Comparison of ENCODE assay signal across 20 cellular contexts in the genomic region with DNA sequence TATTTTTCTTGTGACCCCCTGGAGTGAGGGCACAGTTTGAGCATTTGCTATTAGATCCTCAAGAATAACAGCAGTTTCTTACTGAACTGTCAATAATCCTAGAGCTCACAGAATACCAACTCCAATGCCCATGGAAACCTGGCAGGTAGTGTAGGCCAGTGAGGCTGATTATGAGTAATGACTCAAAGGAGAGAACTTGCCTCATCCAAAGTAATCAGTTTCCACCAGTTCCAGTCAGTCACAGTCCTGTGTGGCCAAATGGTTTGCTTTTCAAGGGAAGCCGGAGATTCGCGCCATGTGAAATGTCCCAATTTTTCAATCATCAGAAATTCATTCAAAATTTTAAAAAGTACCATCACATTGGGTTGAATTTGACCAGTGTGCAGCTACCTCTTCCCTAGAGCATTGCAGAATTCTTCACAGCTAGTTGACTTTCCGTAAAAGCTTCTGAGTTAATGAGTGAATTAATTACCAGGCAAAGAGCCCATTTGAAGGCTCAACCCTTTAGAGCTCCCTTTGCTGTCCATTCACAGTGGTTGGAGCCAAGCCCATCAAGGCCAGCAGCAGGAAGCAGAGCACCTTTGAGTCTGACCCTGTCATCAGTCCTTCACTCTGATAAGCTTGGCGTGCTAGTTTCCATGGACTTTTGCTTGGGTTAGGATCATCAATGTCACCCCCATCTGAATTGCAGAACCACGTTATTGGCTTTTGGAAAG.
DNase-seq lines count a peak whose midpoint lies in the region; FAIRE-seq and TF ChIP-seq lines count a peak whose summit lies in the region.
"Had no signal": no experiment of that assay in that cellular context is flagged by ENCODE, and none has a peak within 500 bp of the region (broad histone marks: within the 10 kb centered on the region; RNA-seq: fewer than 3 reads in every experiment).

No MANE protein-coding gene starts in this region.

- no peak overlapping the region for H3K4me3 Mint-ChIP-seq in neural progenitor cell
- H3K4me3 Mint-ChIP-seq: CD4-positive, CD25-positive, alpha-beta regulatory T cell; CD8-positive, alpha-beta memory T cell had no signal

- no peak overlapping the region for H2AFZ ChIP-seq in neural progenitor cell (replicated peaks)
- H2AFZ ChIP-seq: GM23248 had no signal

- H3K4me1 Mint-ChIP-seq in neural progenitor cell: peaks cover 19% of the 10 kb centered on the region
- H3K4me1 Mint-ChIP-seq: CD4-positive, CD25-positive, alpha-beta regulatory T cell; CD8-positive, alpha-beta memory T cell had no signal

- no peak overlapping the region for H3K9ac ChIP-seq in neural progenitor cell
- H3K9ac ChIP-seq: GM23248 had no signal

- DNase-seq in epithelial cell of esophagus (ENCODE audit: low read depth): peak; percentile 22
- DNase-seq in kidney tubule cell (ENCODE audit: low spot score): peak; percentile 35
- DNase-seq in neural progenitor cell (ENCODE audit: low spot score): no peak
- no peak for DNase-seq in DMS114 treated with DMSO at 0.1 percent for 48 hours (lab: John Stamatoyannopoulos, UW; ENCODE audit: unreplicated experiment)
- DNase-seq in superior temporal gyrus (ENCODE audit: extremely low spot score): no peak
- DNase-seq in small intestine: no peak
- no peak for DNase-seq in stimulated activated CD4-positive, alpha-beta T cell treated with anti-CD3 and anti-CD28 coated beads, Interleukin-1b, Interleukin-23, amount 100 ng/mL, for 48 hours
- DNase-seq: ACHN; BE2C; C1 segment of cervical spinal cord; CD4-positive, CD25-positive, alpha-beta regulatory T cell; CD8-positive, alpha-beta memory T cell; COR-L47; DMS 273 treated with DMSO at 0.1 percent for 48 hours; GM23248 had no signal

- H3K36me3 ChIP-seq in neural progenitor cell (no peaks in the 10 kb centered on the region), small intestine (ENCODE audit: control insufficient read depth in 2 of 2, insufficient read depth in 2 of 2, low read length in 2 of 2) (no peaks in the 10 kb centered on the region)
- H3K36me3 ChIP-seq: BE2C, HAP-1 had no signal

- no peak for TF ChIP-seq CTCF in epithelial cell of esophagus (IDR thresholded peaks at IDR 0.05; ENCODE audit: insufficient read depth, low read depth, low read length, missing control alignments)
- TF ChIP-seq CTCF in neural progenitor cell (IDR thresholded peaks at IDR 0.05): no peak

- H3K9me3 ChIP-seq in neural progenitor cell (ENCODE audit: low read depth) (no peaks in the 10 kb centered on the region), small intestine (ENCODE audit: control insufficient read depth, low read depth) (no peaks in the 10 kb centered on the region)
- H3K9me3 ChIP-seq: BE2C, HAP-1 had no signal

- no peaks in the 10 kb centered on the region for H3K27me3 Mint-ChIP-seq in neural progenitor cell (ENCODE audit: insufficient read depth, low read depth)
- H3K27me3 Mint-ChIP-seq: CD4-positive, CD25-positive, alpha-beta regulatory T cell had no signal

- H3K79me2 ChIP-seq in neural progenitor cell (ENCODE audit: low read depth): peaks cover 10% of the 10 kb centered on the region

- H3K27ac Mint-ChIP-seq in neural progenitor cell: no peak overlapping the region
- H3K27ac Mint-ChIP-seq: CD4-positive, CD25-positive, alpha-beta regulatory T cell; CD8-positive, alpha-beta memory T cell had no signal

- peak overlapping the region; percentile 12 for H3K4me2 ChIP-seq in neural progenitor cell

- peaks cover 4% of the 10 kb centered on the region for H3K9me3 Mint-ChIP-seq in neural progenitor cell
- H3K9me3 Mint-ChIP-seq: CD4-positive, CD25-positive, alpha-beta regulatory T cell had no signal

- 90 to 92% (median 91%) methylated on average over 6 of the region's 6 CpGs for WGBS in small intestine, 3 donors

- peaks cover 7% of the 10 kb centered on the region for H3K36me3 Mint-ChIP-seq in neural progenitor cell
- H3K36me3 Mint-ChIP-seq: CD4-positive, CD25-positive, alpha-beta regulatory T cell; CD8-positive, alpha-beta memory T cell had no signal

- peaks cover 18% of the 10 kb centered on the region for H3F3A ChIP-seq in neural progenitor cell (ENCODE audit: low read depth)

- no peaks in the 10 kb centered on the region for H3K27me3 ChIP-seq in neural progenitor cell
- no peaks in the 10 kb centered on the region for H3K27me3 ChIP-seq in small intestine (ENCODE audit: control insufficient read depth in 2 of 2, insufficient read depth in 2 of 2, low read length in 2 of 2)
- H3K27me3 ChIP-seq: BE2C had no signal

- H4K20me1 ChIP-seq in neural progenitor cell (ENCODE audit: low read depth): peaks cover 21% of the 10 kb centered on the region

- FAIRE-seq in small intestine (lab: Jason Lieb, UNC): no peak
- FAIRE-seq: A204.1, G401.6, GM12891, GM19239 had no signal

- H3K4me1 ChIP-seq in neural progenitor cell: peaks cover 26% of the 10 kb centered on the region
- H3K4me1 ChIP-seq in small intestine (ENCODE audit: control insufficient read depth in 2 of 2, insufficient read depth in 1 of 2, low read depth in 1 of 2, low read length in 1 of 2): no peaks in the 10 kb centered on the region
- H3K4me1 ChIP-seq: BE2C, HAP-1 had no signal

- H3K4me3 ChIP-seq in epithelial cell of esophagus (ENCODE audit: low read length) (no peak overlapping the region), neural progenitor cell (no peak overlapping the region), small intestine (ENCODE audit: low read depth in 1 of 2, low read length in 2 of 2) (no peak overlapping the region)
- H3K4me3 ChIP-seq: GM23248, HAP-1 had no signal

- H3K27ac ChIP-seq in neural progenitor cell: no peak overlapping the region
- no peak overlapping the region for H3K27ac ChIP-seq in small intestine (ENCODE audit: low read depth in 1 of 2, low read length in 1 of 2)
- H3K27ac ChIP-seq: GM23248 had no signal

Comparison
In these comparisons a context has a peak if more than half of its experiments do, and no peak if none do; other contexts are left out.
1. DNase-seq: peak in epithelial cell of esophagus (single experiment) and kidney tubule cell (single experiment); none in neural progenitor cell (single experiment), DMS114 treated with DMSO at 0.1 percent for 48 hours (single experiment), superior temporal gyrus (single experiment), small intestine (single experiment) and stimulated activated CD4-positive, alpha-beta T cell treated with anti-CD3 and anti-CD28 coated beads, Interleukin-1b, Interleukin-23, amount 100 ng/mL, for 48 hours (single experiment).